In the genomic region with DNA sequence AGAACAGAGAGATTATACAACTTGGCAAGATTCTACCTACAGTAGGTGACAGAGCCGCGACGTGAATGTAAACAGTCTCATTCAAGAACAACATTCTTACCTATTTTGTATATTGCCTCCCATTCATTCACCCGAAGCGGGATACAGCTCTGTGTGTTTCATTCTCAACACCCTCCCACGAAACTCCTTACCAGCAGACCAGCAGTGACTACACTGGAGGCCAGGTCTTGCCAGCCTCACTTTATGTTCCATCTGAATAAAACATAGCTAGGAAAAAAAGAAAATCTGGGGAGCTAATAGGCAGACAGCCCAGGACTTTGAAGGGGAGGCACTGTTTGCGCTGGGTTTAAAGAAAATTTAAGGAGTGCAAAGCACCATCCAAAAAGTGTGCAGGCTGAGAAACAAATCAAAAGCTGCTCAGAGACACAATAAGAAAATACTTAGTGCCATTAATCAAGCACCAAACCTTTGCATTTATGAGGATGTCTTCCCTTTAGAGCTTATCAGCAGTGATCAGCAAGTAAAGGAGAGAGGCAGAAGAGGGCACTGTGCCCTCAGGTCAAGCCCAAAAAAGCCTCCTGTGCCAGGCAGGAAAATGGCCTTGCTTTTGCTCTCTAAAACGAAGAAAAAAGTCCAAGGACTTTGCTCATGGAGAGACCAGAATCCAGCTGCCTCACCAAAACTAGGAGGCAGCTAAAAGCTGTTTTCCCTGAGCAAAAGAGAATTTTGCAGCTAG, we compare ENCODE assay signal across 12 cellular contexts.
A peak's percentile ranks its signal among the peaks of the same experiment; 100 is the strongest.
DNase-seq lines count a peak whose midpoint lies in the region; ATAC-seq and TF ChIP-seq lines count a peak whose summit lies in the region.
"Had no signal": no experiment of that assay in that cellular context is flagged by ENCODE, and none has a peak within 500 bp of the region (broad histone marks: within the 10 kb centered on the region; RNA-seq: fewer than 3 reads in every experiment).

No MANE protein-coding gene starts in this region.

- peak overlapping the region; percentile 64 for H2AFZ ChIP-seq in neural progenitor cell (replicated peaks)

- DNase-seq in DMS 273 (lab: John Stamatoyannopoulos, UW; ENCODE audit: unreplicated experiment) (peak; percentile 57), M059J (ENCODE audit: low read depth) (peak; percentile 47), brain microvascular endothelial cell (no peak), neural progenitor cell (ENCODE audit: low spot score) (peak; percentile 36), esophagus muscularis mucosa (ENCODE audit: extremely low spot score) (no peak)
- no peak for DNase-seq in stimulated activated naive CD4-positive, alpha-beta T cell treated with Interleukin-2 at 50 U/mL for 16 hours (lab: John Stamatoyannopoulos, UW)
- DNase-seq: DND-41; NK-92 treated with Interleukin-12 subunit alpha and Interleukin-12 subunit beta, amount 100 ng/mL, for 24 hours; small intestine; T-helper 2 cell had no signal

- H3K27me3 ChIP-seq in brain microvascular endothelial cell (replicated peaks): no peaks in the 10 kb centered on the region
- no peaks in the 10 kb centered on the region for H3K27me3 ChIP-seq in neural progenitor cell
- no peaks in the 10 kb centered on the region for H3K27me3 ChIP-seq in esophagus muscularis mucosa

- no peak for TF ChIP-seq POLR2A in esophagus muscularis mucosa (IDR thresholded peaks at IDR 0.05; ENCODE audit: low read depth)

- no peak for TF ChIP-seq EP300 in esophagus muscularis mucosa (IDR thresholded peaks at IDR 0.05)

- H3K4me2 ChIP-seq in neural progenitor cell: no peak overlapping the region

- no peak overlapping the region for H3K9ac ChIP-seq in neural progenitor cell

- in situ Hi-C loops in brain microvascular endothelial cell (cut with HindIII; ENCODE audit: low pct_ligation_motif_present, low sequenced_read_pairs): no loop called here

- no peaks in the 10 kb centered on the region for H3K79me2 ChIP-seq in neural progenitor cell (ENCODE audit: low read depth)

- WGBS in esophagus muscularis mucosa: 59% methylated on average over 8 of the region's 8 CpGs

- no peak for ATAC-seq in GM21786 (IDR thresholded peaks at IDR 0.05; ENCODE audit: unreplicated experiment)
- no peak for ATAC-seq in GM21515 (IDR thresholded peaks at IDR 0.05; ENCODE audit: unreplicated experiment)

- no peak overlapping the region for H3K27ac Mint-ChIP-seq in neural progenitor cell

- no peaks in the 10 kb centered on the region for H3K9me3 ChIP-seq in neural progenitor cell (ENCODE audit: low read depth)
- H3K9me3 ChIP-seq in esophagus muscularis mucosa: no peaks in the 10 kb centered on the region

- intact Hi-C loops in esophagus muscularis mucosa (cut with DNase I): no loop called here

- no peak overlapping the region for H3K4me3 ChIP-seq in brain microvascular endothelial cell (ENCODE audit: low read depth, low read length)
- no peak overlapping the region for H3K4me3 ChIP-seq in neural progenitor cell
- H3K4me3 ChIP-seq in esophagus muscularis mucosa: no peak overlapping the region

- H3K9me3 Mint-ChIP-seq in neural progenitor cell: no peaks in the 10 kb centered on the region

- H3K4me1 ChIP-seq in neural progenitor cell: peaks cover 36% of the 10 kb centered on the region
- peaks cover 0 to 56% (median 43%) of the 10 kb centered on the region in 4 donors for H3K4me1 ChIP-seq in esophagus muscularis mucosa

- H3K27ac ChIP-seq in brain microvascular endothelial cell: no peak overlapping the region
- H3K27ac ChIP-seq in neural progenitor cell: no peak overlapping the region
- H3K27ac ChIP-seq in esophagus muscularis mucosa (replicated peaks in 1 of 4): no peak overlapping the region

- peaks cover 26% of the 10 kb centered on the region for H3F3A ChIP-seq in neural progenitor cell (ENCODE audit: low read depth)

- TF ChIP-seq CTCF in brain microvascular endothelial cell (IDR thresholded peaks at IDR 0.05; ENCODE audit: low read depth, low read length, missing control alignments) (peak; percentile 5), neural progenitor cell (IDR thresholded peaks at IDR 0.05) (peak; percentile 30), esophagus muscularis mucosa (IDR thresholded peaks at IDR 0.05) (no peak)

- no peaks in the 10 kb centered on the region for H3K27me3 Mint-ChIP-seq in neural progenitor cell (ENCODE audit: insufficient read depth, low read depth)

- H3K36me3 Mint-ChIP-seq in neural progenitor cell: no peaks in the 10 kb centered on the region

- peaks cover 25% of the 10 kb centered on the region for H3K4me1 Mint-ChIP-seq in neural progenitor cell

- no peaks in the 10 kb centered on the region for H3K36me3 ChIP-seq in brain microvascular endothelial cell (replicated peaks)
- H3K36me3 ChIP-seq in neural progenitor cell: no peaks in the 10 kb centered on the region
- H3K36me3 ChIP-seq in esophagus muscularis mucosa: no peaks in the 10 kb centered on the region

- H4K20me1 ChIP-seq in neural progenitor cell (ENCODE audit: low read depth): no peaks in the 10 kb centered on the region

- H3K4me3 Mint-ChIP-seq in neural progenitor cell: no peak overlapping the region

Comparison
In these comparisons a context has a peak if more than half of its experiments do, and no peak if none do; other contexts are left out.
1. DNase-seq: peak in DMS 273 (single experiment), M059J (single experiment) and neural progenitor cell (single experiment); none in brain microvascular endothelial cell (single experiment), stimulated activated naive CD4-positive, alpha-beta T cell treated with Interleukin-2 at 50 U/mL for 16 hours (single experiment) and esophagus muscularis mucosa (single experiment).
2. CTCF ChIP-seq: peak in brain microvascular endothelial cell (single experiment) and neural progenitor cell (single experiment); none in esophagus muscularis mucosa (0 of 3).